In the genomic region with DNA sequence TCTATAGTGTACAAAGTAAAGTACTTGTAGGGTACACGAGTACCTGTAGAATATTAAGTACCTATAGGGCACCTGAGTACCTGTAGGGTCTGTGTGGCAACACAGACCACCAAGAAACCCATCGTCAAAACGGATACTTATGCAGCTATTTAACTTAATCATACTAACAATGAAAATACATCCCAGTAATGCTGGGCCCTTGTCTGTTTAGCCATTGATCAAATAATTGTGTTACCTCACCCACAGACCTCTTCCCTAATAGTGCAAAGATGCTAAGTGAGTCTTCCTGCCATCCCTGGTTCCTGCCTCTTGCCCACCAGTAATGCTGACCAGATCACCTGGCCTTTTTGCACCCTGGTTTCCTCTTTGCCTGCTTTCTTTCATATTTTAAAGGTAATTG, we compare ENCODE assay signal across 9 cellular contexts. TPM values are rescaled to one million over a fixed set of nuclear protein-coding genes. Genes with fewer than 3 reads are reported as not detected.
"Had no signal": no experiment of that assay in that cellular context is flagged by ENCODE, and none has a peak within 500 bp of the region (broad histone marks: within the 10 kb centered on the region; RNA-seq: fewer than 3 reads in every experiment).

No MANE protein-coding gene starts in this region.

- ATAC-seq: GM12878 had no signal

- FAIRE-seq: G401.6, GM12878, GM12891, GM12892, GM18507, GM19239 had no signal

- DNase-seq: GDM1, GF-D8 had no signal

- H3K4me3 ChIP-seq: GM12878 had no signal

RNA-seq across cellular contexts. Expression of gene COL10A1, which starts 7.5 kb away (rescaled TPM):
- total RNA-seq: G401 had no signal
